1 cellular context compared by ENCODE assay signal in the genomic region with DNA sequence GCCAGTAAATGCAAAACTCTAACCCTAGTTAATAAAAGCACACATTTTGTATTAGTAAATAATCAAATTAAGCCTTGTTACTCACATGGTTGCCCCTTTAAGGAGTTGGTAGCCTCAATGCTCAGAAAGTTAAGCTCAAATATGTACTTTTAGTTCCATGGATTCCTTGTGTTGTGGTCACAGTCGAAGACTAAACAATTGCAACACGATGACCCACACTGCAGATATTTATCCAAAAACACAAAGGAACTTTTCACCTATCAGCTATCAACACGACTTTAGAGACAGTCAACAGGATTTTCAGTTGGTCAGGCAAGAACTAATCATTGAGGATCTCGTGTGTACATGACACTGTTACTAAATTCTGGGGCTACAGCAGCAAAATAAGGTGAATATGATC.
TF ChIP-seq lines count a peak whose summit lies in the region.

No MANE protein-coding gene starts in this region.

TF ChIP-seq in SK-N-SH treated with all-trans-retinoic acid at 6 μM for 48 hours, 23 proteins besides CTCF, POLR2A, EP300 and RAD21 (continued from another document):
- TF ChIP-seq ARNTL (CRISPR knock-in tag; IDR thresholded peaks at IDR 0.05; ENCODE audit: borderline replicate concordance, low read depth), result no peak
- TF ChIP-seq ZNF565 (CRISPR knock-in tag; conservative IDR thresholded peaks at IDR 0.05; ENCODE audit: low read depth), result no peak
- TF ChIP-seq, protein P1, sequence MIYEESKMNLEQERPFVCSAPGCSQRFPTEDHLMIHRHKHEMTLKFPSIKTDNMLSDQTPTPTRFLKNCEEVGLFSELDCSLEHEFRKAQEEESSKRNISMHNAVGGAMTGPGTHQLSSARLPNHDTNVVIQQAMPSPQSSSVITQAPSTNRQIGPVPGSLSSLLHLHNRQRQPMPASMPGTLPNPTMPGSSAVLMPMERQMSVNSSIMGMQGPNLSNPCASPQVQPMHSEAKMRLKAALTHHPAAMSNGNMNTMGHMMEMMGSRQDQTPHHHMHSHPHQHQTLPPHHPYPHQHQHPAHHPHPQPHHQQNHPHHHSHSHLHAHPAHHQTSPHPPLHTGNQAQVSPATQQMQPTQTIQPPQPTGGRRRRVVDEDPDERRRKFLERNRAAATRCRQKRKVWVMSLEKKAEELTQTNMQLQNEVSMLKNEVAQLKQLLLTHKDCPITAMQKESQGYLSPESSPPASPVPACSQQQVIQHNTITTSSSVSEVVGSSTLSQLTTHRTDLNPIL (CRISPR knock-in tag; IDR thresholded peaks at IDR 0.05; ENCODE audit: low read depth), result no peak
- TF ChIP-seq ISL1 (CRISPR knock-in tag; IDR thresholded peaks at IDR 0.05), result no peak
- no peak for TF ChIP-seq PPARA (CRISPR knock-in tag; IDR thresholded peaks at IDR 0.05; ENCODE audit: borderline replicate concordance)
- TF ChIP-seq CSDC2 (CRISPR knock-in tag; IDR thresholded peaks at IDR 0.05), result no peak
- TF ChIP-seq ESRRG (CRISPR knock-in tag; IDR thresholded peaks at IDR 0.05), result no peak
- TF ChIP-seq, protein P2, sequence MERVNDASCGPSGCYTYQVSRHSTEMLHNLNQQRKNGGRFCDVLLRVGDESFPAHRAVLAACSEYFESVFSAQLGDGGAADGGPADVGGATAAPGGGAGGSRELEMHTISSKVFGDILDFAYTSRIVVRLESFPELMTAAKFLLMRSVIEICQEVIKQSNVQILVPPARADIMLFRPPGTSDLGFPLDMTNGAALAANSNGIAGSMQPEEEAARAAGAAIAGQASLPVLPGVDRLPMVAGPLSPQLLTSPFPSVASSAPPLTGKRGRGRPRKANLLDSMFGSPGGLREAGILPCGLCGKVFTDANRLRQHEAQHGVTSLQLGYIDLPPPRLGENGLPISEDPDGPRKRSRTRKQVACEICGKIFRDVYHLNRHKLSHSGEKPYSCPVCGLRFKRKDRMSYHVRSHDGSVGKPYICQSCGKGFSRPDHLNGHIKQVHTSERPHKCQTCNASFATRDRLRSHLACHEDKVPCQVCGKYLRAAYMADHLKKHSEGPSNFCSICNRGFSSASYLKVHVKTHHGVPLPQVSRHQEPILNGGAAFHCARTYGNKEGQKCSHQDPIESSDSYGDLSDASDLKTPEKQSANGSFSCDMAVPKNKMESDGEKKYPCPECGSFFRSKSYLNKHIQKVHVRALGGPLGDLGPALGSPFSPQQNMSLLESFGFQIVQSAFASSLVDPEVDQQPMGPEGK (CRISPR knock-in tag; IDR thresholded peaks at IDR 0.05; ENCODE audit: borderline replicate concordance), result no peak
